ENCODE assay signal across 1 cellular context in the genomic region with DNA sequence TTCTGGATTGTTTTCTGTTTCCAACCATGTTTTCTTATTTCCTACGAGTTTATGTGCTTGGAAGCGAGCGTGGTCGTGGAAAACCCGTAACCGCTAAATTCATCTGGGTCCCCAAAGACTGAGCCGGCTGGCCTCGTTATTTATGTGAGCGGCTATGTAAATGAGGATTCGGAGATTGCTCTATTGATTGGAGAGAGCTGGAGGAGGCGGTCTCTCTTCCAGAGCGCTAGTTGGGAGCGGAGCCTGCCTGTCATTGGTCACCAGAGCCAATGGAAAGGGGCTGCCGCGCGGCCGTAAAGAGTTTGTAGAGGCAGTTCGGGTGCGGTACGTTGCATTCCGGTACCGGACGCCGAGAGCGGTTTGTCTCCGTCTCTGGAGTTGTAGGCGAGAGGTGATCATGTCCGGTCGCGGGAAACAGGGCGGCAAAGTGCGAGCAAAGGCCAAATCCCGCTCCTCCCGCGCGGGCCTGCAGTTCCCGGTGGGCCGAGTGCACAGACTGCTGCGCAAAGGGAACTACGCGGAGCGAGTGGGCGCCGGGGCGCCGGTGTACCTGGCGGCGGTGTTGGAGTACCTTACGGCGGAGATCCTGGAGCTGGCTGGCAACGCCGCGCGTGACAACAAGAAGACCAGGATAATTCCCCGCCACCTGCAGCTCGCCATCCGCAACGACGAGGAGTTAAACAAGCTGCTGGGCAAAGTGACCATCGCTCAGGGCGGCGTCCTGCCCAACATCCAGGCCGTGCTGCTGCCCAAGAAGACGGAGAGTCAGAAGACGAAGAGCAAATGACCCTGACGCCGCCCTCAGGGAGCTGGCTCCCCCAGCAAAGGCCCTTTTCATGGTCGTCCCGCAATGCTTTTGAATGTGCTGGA.
TF ChIP-seq lines count a peak whose summit lies in the region.

No MANE protein-coding gene starts in this region.

TF ChIP-seq in GM12878, 131 proteins besides CTCF, POLR2A, EP300 and RAD21 (continued from another document and continues in another):
- TF ChIP-seq, protein P1, sequence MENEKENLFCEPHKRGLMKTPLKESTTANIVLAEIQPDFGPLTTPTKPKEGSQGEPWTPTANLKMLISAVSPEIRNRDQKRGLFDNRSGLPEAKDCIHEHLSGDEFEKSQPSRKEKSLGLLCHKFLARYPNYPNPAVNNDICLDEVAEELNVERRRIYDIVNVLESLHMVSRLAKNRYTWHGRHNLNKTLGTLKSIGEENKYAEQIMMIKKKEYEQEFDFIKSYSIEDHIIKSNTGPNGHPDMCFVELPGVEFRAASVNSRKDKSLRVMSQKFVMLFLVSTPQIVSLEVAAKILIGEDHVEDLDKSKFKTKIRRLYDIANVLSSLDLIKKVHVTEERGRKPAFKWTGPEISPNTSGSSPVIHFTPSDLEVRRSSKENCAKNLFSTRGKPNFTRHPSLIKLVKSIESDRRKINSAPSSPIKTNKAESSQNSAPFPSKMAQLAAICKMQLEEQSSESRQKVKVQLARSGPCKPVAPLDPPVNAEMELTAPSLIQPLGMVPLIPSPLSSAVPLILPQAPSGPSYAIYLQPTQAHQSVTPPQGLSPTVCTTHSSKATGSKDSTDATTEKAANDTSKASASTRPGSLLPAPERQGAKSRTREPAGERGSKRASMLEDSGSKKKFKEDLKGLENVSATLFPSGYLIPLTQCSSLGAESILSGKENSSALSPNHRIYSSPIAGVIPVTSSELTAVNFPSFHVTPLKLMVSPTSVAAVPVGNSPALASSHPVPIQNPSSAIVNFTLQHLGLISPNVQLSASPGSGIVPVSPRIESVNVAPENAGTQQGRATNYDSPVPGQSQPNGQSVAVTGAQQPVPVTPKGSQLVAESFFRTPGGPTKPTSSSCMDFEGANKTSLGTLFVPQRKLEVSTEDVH (IDR thresholded peaks at IDR 0.05; ENCODE audit: low read depth, partially characterized antibody): no peak
- TF ChIP-seq EED (IDR thresholded peaks at IDR 0.05; ENCODE audit: low read depth) (no peak), ZNF622 (IDR thresholded peaks at IDR 0.05) (no peak), ESRRA (IDR thresholded peaks at IDR 0.05; ENCODE audit: low read length) (no peak), DPF2 (IDR thresholded peaks at IDR 0.05) (peak; percentile 88), MEF2B (IDR thresholded peaks at IDR 0.05; ENCODE audit: partially characterized antibody, poor library complexity, severe bottlenecking) (no peak), ZBED1 (IDR thresholded peaks at IDR 0.05; ENCODE audit: borderline replicate concordance) (no peak), TARDBP (IDR thresholded peaks at IDR 0.05; ENCODE audit: borderline replicate concordance) (no peak), PAX5 (IDR thresholded peaks at IDR 0.05; ENCODE audit: borderline replicate concordance, low read depth, low read length) (no peak), HDGF (IDR thresholded peaks at IDR 0.05) (no peak), SRF (IDR thresholded peaks at IDR 0.05; ENCODE audit: low read depth in 2 of 2, low read length in 2 of 2) (no peak), POLR2AphosphoS2 (IDR thresholded peaks at IDR 0.05; ENCODE audit: low read depth, low read length) (peak; percentile 76; the same call in 1 of the 2 replicates), ATF7 (IDR thresholded peaks at IDR 0.05; ENCODE audit: low read depth) (no peak), EGR1 (IDR thresholded peaks at IDR 0.05; ENCODE audit: borderline replicate concordance in 1 of 2, low read depth in 2 of 2, low read length in 2 of 2) (no peak), CEBPB (IDR thresholded peaks at IDR 0.05; ENCODE audit: borderline replicate concordance in 1 of 2, low read depth in 2 of 2, low read length in 2 of 2) (no peak), TBL1XR1 (IDR thresholded peaks at IDR 0.05; ENCODE audit: low read depth, low read length) (no peak), CREM (IDR thresholded peaks at IDR 0.05; ENCODE audit: low read depth) (no peak), SIX5 (IDR thresholded peaks at IDR 0.05; ENCODE audit: low read depth, low read length, severe bottlenecking) (peak; percentile 7), YY1 (IDR thresholded peaks at IDR 0.05; ENCODE audit: low read depth, low read length) (peak; percentile 52), CBFB (IDR thresholded peaks at IDR 0.05; ENCODE audit: low read depth) (peak; percentile 75), BMI1 (IDR thresholded peaks at IDR 0.05; ENCODE audit: borderline replicate concordance) (no peak), BHLHE40 (IDR thresholded peaks at IDR 0.05; ENCODE audit: borderline replicate concordance in 1 of 2, low read depth in 2 of 2, low read length in 1 of 2) (no peak), EZH2 (IDR thresholded peaks at IDR 0.05; ENCODE audit: borderline replicate concordance, control insufficient read depth, low read depth, low read length) (no peak), ASH2L (IDR thresholded peaks at IDR 0.05; ENCODE audit: borderline replicate concordance, low read depth) (no peak), ZSCAN29 (IDR thresholded peaks at IDR 0.05) (no peak), SP1 (IDR thresholded peaks at IDR 0.05; ENCODE audit: low read depth, low read length) (peak; percentile 100), JUNB (IDR thresholded peaks at IDR 0.05) (no peak), HDAC2 (IDR thresholded peaks at IDR 0.05) (no peak), ZNF384 (IDR thresholded peaks at IDR 0.05; ENCODE audit: borderline replicate concordance, low read depth, low read length) (no peak), IKZF2 (IDR thresholded peaks at IDR 0.05) (no peak), KAT2A (conservative IDR thresholded peaks at IDR 0.05; ENCODE audit: control insufficient read depth, low read depth, low read length) (no peak), MTA3 (IDR thresholded peaks at IDR 0.05; ENCODE audit: borderline replicate concordance, low read length) (no peak), MYB (IDR thresholded peaks at IDR 0.05; ENCODE audit: borderline replicate concordance, low read depth, low read length) (no peak), JUND (IDR thresholded peaks at IDR 0.05; ENCODE audit: low read depth, low read length) (no peak), POLR2AphosphoS5 (IDR thresholded peaks at IDR 0.05; ENCODE audit: low read length) (peak; percentile 92), ETV6 (conservative IDR thresholded peaks at IDR 0.05 in 1 of 2, IDR thresholded peaks at IDR 0.05 in 1 of 2; ENCODE audit: borderline replicate concordance in 1 of 2, low read depth in 1 of 2) (no peak), LARP7 (IDR thresholded peaks at IDR 0.05) (peak; percentile 17; the same call in 1 of the 2 replicates)
- TF ChIP-seq, protein P2, sequence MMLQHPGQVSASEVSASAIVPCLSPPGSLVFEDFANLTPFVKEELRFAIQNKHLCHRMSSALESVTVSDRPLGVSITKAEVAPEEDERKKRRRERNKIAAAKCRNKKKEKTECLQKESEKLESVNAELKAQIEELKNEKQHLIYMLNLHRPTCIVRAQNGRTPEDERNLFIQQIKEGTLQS (IDR thresholded peaks at IDR 0.05; ENCODE audit: borderline replicate concordance, extremely low read depth, low read depth, low read length): no peak
- TF ChIP-seq, protein P3, sequence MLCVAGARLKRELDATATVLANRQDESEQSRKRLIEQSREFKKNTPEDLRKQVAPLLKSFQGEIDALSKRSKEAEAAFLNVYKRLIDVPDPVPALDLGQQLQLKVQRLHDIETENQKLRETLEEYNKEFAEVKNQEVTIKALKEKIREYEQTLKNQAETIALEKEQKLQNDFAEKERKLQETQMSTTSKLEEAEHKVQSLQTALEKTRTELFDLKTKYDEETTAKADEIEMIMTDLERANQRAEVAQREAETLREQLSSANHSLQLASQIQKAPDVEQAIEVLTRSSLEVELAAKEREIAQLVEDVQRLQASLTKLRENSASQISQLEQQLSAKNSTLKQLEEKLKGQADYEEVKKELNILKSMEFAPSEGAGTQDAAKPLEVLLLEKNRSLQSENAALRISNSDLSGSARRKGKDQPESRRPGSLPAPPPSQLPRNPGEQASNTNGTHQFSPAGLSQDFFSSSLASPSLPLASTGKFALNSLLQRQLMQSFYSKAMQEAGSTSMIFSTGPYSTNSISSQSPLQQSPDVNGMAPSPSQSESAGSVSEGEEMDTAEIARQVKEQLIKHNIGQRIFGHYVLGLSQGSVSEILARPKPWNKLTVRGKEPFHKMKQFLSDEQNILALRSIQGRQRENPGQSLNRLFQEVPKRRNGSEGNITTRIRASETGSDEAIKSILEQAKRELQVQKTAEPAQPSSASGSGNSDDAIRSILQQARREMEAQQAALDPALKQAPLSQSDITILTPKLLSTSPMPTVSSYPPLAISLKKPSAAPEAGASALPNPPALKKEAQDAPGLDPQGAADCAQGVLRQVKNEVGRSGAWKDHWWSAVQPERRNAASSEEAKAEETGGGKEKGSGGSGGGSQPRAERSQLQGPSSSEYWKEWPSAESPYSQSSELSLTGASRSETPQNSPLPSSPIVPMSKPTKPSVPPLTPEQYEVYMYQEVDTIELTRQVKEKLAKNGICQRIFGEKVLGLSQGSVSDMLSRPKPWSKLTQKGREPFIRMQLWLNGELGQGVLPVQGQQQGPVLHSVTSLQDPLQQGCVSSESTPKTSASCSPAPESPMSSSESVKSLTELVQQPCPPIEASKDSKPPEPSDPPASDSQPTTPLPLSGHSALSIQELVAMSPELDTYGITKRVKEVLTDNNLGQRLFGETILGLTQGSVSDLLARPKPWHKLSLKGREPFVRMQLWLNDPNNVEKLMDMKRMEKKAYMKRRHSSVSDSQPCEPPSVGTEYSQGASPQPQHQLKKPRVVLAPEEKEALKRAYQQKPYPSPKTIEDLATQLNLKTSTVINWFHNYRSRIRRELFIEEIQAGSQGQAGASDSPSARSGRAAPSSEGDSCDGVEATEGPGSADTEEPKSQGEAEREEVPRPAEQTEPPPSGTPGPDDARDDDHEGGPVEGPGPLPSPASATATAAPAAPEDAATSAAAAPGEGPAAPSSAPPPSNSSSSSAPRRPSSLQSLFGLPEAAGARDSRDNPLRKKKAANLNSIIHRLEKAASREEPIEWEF (IDR thresholded peaks at IDR 0.05; ENCODE audit: insufficient replicate concordance, low read depth, low read length): no peak
- TF ChIP-seq, protein P4, sequence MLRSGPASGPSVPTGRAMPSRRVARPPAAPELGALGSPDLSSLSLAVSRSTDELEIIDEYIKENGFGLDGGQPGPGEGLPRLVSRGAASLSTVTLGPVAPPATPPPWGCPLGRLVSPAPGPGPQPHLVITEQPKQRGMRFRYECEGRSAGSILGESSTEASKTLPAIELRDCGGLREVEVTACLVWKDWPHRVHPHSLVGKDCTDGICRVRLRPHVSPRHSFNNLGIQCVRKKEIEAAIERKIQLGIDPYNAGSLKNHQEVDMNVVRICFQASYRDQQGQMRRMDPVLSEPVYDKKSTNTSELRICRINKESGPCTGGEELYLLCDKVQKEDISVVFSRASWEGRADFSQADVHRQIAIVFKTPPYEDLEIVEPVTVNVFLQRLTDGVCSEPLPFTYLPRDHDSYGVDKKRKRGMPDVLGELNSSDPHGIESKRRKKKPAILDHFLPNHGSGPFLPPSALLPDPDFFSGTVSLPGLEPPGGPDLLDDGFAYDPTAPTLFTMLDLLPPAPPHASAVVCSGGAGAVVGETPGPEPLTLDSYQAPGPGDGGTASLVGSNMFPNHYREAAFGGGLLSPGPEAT (IDR thresholded peaks at IDR 0.05; ENCODE audit: low read depth): no peak
- TF ChIP-seq, protein P5, sequence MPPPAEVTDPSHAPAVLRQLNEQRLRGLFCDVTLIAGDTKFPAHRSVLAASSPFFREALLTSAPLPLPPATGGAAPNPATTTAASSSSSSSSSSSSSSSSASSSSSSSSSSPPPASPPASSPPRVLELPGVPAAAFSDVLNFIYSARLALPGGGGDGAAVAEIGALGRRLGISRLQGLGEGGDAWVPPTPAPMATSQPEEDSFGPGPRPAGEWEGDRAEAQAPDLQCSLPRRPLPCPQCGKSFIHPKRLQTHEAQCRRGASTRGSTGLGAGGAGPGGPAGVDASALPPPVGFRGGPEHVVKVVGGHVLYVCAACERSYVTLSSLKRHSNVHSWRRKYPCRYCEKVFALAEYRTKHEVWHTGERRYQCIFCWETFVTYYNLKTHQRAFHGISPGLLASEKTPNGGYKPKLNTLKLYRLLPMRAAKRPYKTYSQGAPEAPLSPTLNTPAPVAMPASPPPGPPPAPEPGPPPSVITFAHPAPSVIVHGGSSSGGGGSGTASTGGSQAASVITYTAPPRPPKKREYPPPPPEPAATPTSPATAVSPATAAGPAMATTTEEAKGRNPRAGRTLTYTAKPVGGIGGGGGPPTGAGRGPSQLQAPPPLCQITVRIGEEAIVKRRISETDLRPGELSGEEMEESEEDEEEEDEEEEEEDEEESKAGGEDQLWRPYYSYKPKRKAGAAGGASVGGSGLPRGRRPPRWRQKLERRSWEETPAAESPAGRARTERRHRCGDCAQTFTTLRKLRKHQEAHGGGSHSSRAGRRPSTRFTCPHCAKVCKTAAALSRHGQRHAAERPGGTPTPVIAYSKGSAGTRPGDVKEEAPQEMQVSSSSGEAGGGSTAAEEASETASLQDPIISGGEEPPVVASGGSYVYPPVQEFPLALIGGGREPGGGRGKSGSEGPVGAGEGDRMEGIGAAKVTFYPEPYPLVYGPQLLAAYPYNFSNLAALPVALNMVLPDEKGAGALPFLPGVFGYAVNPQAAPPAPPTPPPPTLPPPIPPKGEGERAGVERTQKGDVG (CRISPR knock-in tag; IDR thresholded peaks at IDR 0.05): no peak
- TF ChIP-seq, protein P6, sequence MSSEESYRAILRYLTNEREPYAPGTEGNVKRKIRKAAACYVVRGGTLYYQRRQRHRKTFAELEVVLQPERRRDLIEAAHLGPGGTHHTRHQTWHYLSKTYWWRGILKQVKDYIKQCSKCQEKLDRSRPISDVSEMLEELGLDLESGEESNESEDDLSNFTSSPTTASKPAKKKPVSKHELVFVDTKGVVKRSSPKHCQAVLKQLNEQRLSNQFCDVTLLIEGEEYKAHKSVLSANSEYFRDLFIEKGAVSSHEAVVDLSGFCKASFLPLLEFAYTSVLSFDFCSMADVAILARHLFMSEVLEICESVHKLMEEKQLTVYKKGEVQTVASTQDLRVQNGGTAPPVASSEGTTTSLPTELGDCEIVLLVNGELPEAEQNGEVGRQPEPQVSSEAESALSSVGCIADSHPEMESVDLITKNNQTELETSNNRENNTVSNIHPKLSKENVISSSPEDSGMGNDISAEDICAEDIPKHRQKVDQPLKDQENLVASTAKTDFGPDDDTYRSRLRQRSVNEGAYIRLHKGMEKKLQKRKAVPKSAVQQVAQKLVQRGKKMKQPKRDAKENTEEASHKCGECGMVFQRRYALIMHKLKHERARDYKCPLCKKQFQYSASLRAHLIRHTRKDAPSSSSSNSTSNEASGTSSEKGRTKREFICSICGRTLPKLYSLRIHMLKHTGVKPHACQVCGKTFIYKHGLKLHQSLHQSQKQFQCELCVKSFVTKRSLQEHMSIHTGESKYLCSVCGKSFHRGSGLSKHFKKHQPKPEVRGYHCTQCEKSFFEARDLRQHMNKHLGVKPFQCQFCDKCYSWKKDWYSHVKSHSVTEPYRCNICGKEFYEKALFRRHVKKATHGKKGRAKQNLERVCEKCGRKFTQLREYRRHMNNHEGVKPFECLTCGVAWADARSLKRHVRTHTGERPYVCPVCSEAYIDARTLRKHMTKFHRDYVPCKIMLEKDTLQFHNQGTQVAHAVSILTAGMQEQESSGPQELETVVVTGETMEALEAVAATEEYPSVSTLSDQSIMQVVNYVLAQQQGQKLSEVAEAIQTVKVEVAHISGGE (CRISPR knock-in tag; IDR thresholded peaks at IDR 0.05): no peak
- TF ChIP-seq, protein P7, sequence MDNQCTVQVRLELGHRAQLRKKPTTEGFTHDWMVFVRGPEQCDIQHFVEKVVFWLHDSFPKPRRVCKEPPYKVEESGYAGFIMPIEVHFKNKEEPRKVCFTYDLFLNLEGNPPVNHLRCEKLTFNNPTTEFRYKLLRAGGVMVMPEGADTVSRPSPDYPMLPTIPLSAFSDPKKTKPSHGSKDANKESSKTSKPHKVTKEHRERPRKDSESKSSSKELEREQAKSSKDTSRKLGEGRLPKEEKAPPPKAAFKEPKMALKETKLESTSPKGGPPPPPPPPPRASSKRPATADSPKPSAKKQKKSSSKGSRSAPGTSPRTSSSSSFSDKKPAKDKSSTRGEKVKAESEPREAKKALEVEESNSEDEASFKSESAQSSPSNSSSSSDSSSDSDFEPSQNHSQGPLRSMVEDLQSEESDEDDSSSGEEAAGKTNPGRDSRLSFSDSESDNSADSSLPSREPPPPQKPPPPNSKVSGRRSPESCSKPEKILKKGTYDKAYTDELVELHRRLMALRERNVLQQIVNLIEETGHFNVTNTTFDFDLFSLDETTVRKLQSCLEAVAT (IDR thresholded peaks at IDR 0.05): no peak; the same call in none of the 2 replicates
